ENCODE assay signal across 23 cellular contexts in the genomic region with DNA sequence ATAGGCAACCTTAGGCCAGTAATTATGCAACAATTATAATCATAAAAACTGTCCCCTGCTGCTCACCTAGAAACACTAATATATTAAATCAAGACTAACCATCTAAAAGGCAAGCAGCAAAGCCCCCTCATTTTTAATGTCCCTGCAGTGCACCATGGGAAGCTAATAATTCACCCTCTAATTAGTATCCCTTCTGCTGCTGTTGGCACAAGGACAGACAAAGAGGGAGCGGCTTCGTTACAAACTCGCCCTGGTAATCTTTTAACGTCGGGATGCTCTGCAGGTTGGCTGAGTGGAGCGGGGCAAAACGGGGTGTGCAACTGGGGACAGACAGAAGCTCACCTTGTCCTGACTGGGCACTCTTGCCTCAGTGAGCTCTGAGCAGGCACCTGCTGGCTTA.
"Had no signal": no experiment of that assay in that cellular context is flagged by ENCODE, and none has a peak within 500 bp of the region (broad histone marks: within the 10 kb centered on the region; RNA-seq: fewer than 3 reads in every experiment).

No MANE protein-coding gene starts in this region.

- H3K4me1 ChIP-seq: adrenal gland, colonic mucosa, esophagus squamous epithelium, gastroesophageal sphincter, right lobe of liver, thyroid gland, upper lobe of right lung had no signal

- H3K27ac ChIP-seq: adrenal gland, colonic mucosa, dorsolateral prefrontal cortex, esophagus squamous epithelium, gastroesophageal sphincter, neutrophil, right lobe of liver, skin epidermis, thyroid gland, upper lobe of right lung, WERI-Rb-1 had no signal

- H3K9me3 ChIP-seq: adrenal gland, colonic mucosa, esophagus squamous epithelium, gastroesophageal sphincter, neutrophil, right lobe of liver, thyroid gland, upper lobe of right lung had no signal

- DNase-seq: activated CD4-positive, CD25-positive, alpha-beta regulatory T cell treated with anti-CD3 and anti-CD28 coated beads, Interleukin-2, amount 50 U/mL, for 72 hours; activated naive CD4-positive, alpha-beta T cell; activated T-cell treated with anti-CD3 and anti-CD28 coated beads, Interleukin-2, amount 50 U/mL, for 1 hour; adrenal gland; central memory CD4-positive, alpha-beta T cell; colonic mucosa; effector memory CD8-positive, alpha-beta T cell; esophagus squamous epithelium; head of caudate nucleus; islet precursor cell; left cardiac atrium; midbrain; right lobe of liver; stimulated activated CD4-positive, alpha-beta T cell treated with anti-CD3 and anti-CD28 coated beads, Interleukin-1b, Interleukin-23, amount 100 ng/mL, for 48 hours; substantia nigra; thyroid gland; upper lobe of right lung; WERI-Rb-1 had no signal

- ATAC-seq: activated T-helper 17 cell treated with anti-CD3 and anti-CD28 coated beads, Interleukin-2, amount 50 U/mL, for 72 hours; effector memory CD8-positive, alpha-beta T cell; gastroesophageal sphincter; left cardiac atrium; right lobe of liver; upper lobe of right lung had no signal

- H3K27me3 ChIP-seq: adrenal gland, colonic mucosa, esophagus squamous epithelium, gastroesophageal sphincter, neutrophil, right lobe of liver, thyroid gland, upper lobe of right lung had no signal

- H3K36me3 ChIP-seq: adrenal gland, colonic mucosa, esophagus squamous epithelium, gastroesophageal sphincter, neutrophil, right lobe of liver, thyroid gland, upper lobe of right lung, WERI-Rb-1 had no signal

- H3K4me3 ChIP-seq: adrenal gland, colonic mucosa, dorsolateral prefrontal cortex, esophagus squamous epithelium, gastroesophageal sphincter, right lobe of liver, skin epidermis, thyroid gland, upper lobe of right lung had no signal
